Comparison of ENCODE assay signal across 1 cellular context in genomic region chr3:170057550-170057949, GRCh38.
TF ChIP-seq lines count a peak whose summit lies in the region.

No MANE protein-coding gene starts in this region.

TF ChIP-seq in IMR-90, 13 proteins besides CTCF, POLR2A, EP300 and RAD21 (continued from another document):
- no peak for TF ChIP-seq NFE2L2 (IDR thresholded peaks at IDR 0.05; ENCODE audit: low read depth, low read length)
- no peak for TF ChIP-seq SMC3 (IDR thresholded peaks at IDR 0.05; ENCODE audit: low read depth, low read length)
- TF ChIP-seq ELK1 (IDR thresholded peaks at IDR 0.05; ENCODE audit: borderline replicate concordance, low read depth, low read length): no peak
- TF ChIP-seq USF2 (IDR thresholded peaks at IDR 0.05; ENCODE audit: low read depth, low read length): no peak
- no peak for TF ChIP-seq RFX5 (IDR thresholded peaks at IDR 0.05; ENCODE audit: low read depth, low read length)
- TF ChIP-seq MAFK (IDR thresholded peaks at IDR 0.05; ENCODE audit: low read depth, low read length): no peak
